ENCODE assay signal across 7 cellular contexts in genomic region chr16:30748634-30749445, GRCh38. TPM values are rescaled to one million over a fixed set of nuclear protein-coding genes. Genes with fewer than 3 reads are reported as not detected.
DNase-seq lines count a peak whose midpoint lies in the region; ATAC-seq and TF ChIP-seq lines count a peak whose summit lies in the region.

No MANE protein-coding gene starts in this region.

- TF ChIP-seq CTCF in GM10266 (IDR thresholded peaks at IDR 0.05; ENCODE audit: control insufficient read depth, insufficient read depth, low read depth, missing control alignments) (no peak), dorsolateral prefrontal cortex (IDR thresholded peaks at IDR 0.05 in 54 of 56, conservative IDR thresholded peaks at IDR 0.05 in 2 of 56; ENCODE audit: low read depth in 1 of 56, partially characterized antibody in 56 of 56) (no peak), lower lobe of right lung (IDR thresholded peaks at IDR 0.05) (no peak), tibial artery (IDR thresholded peaks at IDR 0.05) (no peak)

- H3K4me1 ChIP-seq in lower lobe of right lung (peaks cover 7% of the 10 kb centered on the region), tibial artery (peaks cover 0 to 24% (median 9%) of the 10 kb centered on the region in 4 donors)

- ATAC-seq in lower lobe of right lung, result peak; percentile 59 to 62

- H3K27ac ChIP-seq in SK-N-MC (no peak overlapping the region), dorsolateral prefrontal cortex (peak overlapping the region in 48 of 59 donors; percentile 3 to 88 (median 74)), lower lobe of right lung (peak overlapping the region; percentile 89), tibial artery (peak overlapping the region; percentile 67 to 84)

- peak overlapping the region; percentile 77 for H3K9ac ChIP-seq in SK-N-MC (ENCODE audit: insufficient read length)

- H3K9me3 ChIP-seq in SK-N-MC (ENCODE audit: low read depth, low read length), result no peaks in the 10 kb centered on the region
- H3K9me3 ChIP-seq in lower lobe of right lung, result no peaks in the 10 kb centered on the region
- no peaks in the 10 kb centered on the region for H3K9me3 ChIP-seq in tibial artery

- CTCF ChIA-PET in HEK293T (lab: Yijun Ruan, JAX), result interaction anchor here (0.6 to 1.0 kb wide), 2 partner anchors 65 to 674 kb away, joined by 3 to 4 read pairs; no protein-coding TSS in a partner anchor

- DNase-seq in GM10266 (ENCODE audit: extremely low spot score) (peak; percentile 64), HEK293T (ENCODE audit: extremely low spot score) (peak; percentile 73), SK-N-MC (ENCODE audit: low read depth, low spot score) (no peak), dorsolateral prefrontal cortex (peak in 3 of 10 donors; percentile 21 to 54 (median 26)), lower lobe of right lung (peak; percentile 68), tibial artery (no peak), GOT3 (lab: John Stamatoyannopoulos, UW) (no peak)

- POLR2A ChIA-PET in HEK293T (lab: Yijun Ruan, JAX), result interaction anchor here (0.6 to 3.0 kb wide), 30 partner anchors 8 to 941 kb away, joined by 3 to 52 read pairs (median 8); partner anchors contain the start of genes ALDOA, CFAP119, FBRS and SRCAP

- H3K36me3 ChIP-seq in SK-N-MC (ENCODE audit: insufficient read depth, low read length) (peaks cover 18% of the 10 kb centered on the region; the same call in 1 of the 2 replicates), lower lobe of right lung (peaks cover 47% of the 10 kb centered on the region), tibial artery (peaks cover 6 to 46% (median 16%) of the 10 kb centered on the region in 3 donors)

- H3K27me3 ChIP-seq in dorsolateral prefrontal cortex (no peaks in the 10 kb centered on the region), lower lobe of right lung (ENCODE audit: low read depth) (no peaks in the 10 kb centered on the region), tibial artery (no peaks in the 10 kb centered on the region)

- intact Hi-C loops in dorsolateral prefrontal cortex (cut with DNase I) (loop anchor here (2.0 to 10.0 kb wide), 2 partner anchors 14 to 84 kb away; partner anchors contain the start of genes CFAP119 (in 2 of the 2) and RNF40 (in 2 of the 2)), lower lobe of right lung (cut with DNase I) (no loop called here), tibial artery (cut with DNase I; ENCODE audit: low total_unique reads) (loop anchor here (10.0 kb wide), 1 partner anchor 56 kb away; no protein-coding TSS in a partner anchor)

- H3K4me3 ChIP-seq in SK-N-MC (peak overlapping the region; percentile 86), dorsolateral prefrontal cortex (peak overlapping the region; percentile 58 to 97 (median 80)), lower lobe of right lung (peak overlapping the region; percentile 75), tibial artery (peak overlapping the region; percentile 89 to 99)

TF ChIP-seq in HEK293T, 16 proteins besides CTCF, POLR2A, EP300 and RAD21:
- TF ChIP-seq TARDBP (IDR thresholded peaks at IDR 0.05), result no peak
- no peak for TF ChIP-seq ELF4 (IDR thresholded peaks at IDR 0.05)
- TF ChIP-seq FOXA1 (IDR thresholded peaks at IDR 0.05), result no peak
- TF ChIP-seq BHLHE40 (IDR thresholded peaks at IDR 0.05; ENCODE audit: borderline replicate concordance), result no peak
- TF ChIP-seq PKNOX1 (IDR thresholded peaks at IDR 0.05), result no peak
- TF ChIP-seq SUZ12 (IDR thresholded peaks at IDR 0.05), result no peak
- TF ChIP-seq ARNT (IDR thresholded peaks at IDR 0.05), result no peak
- no peak for TF ChIP-seq CTBP1 (IDR thresholded peaks at IDR 0.05; ENCODE audit: borderline replicate concordance)
- no peak for TF ChIP-seq SP1 (IDR thresholded peaks at IDR 0.05)
- TF ChIP-seq FOXM1 (IDR thresholded peaks at IDR 0.05; ENCODE audit: borderline replicate concordance), result no peak
- TF ChIP-seq L3MBTL2 (conservative IDR thresholded peaks at IDR 0.05), result no peak
- no peak for TF ChIP-seq HDGF (IDR thresholded peaks at IDR 0.05; ENCODE audit: borderline replicate concordance)
- no peak for TF ChIP-seq FOXK2 (IDR thresholded peaks at IDR 0.05)
- no peak for TF ChIP-seq LEF1 (IDR thresholded peaks at IDR 0.05; ENCODE audit: borderline replicate concordance)
- TF ChIP-seq ZNF384 (IDR thresholded peaks at IDR 0.05), result no peak
- no peak for TF ChIP-seq NFRKB (IDR thresholded peaks at IDR 0.05)

RNA-seq across cellular contexts. Expression of gene PHKG2, which starts 0.6 kb away (rescaled TPM):
- 10 to 100 TPM; 25.1 to 55.2 (median 38.8) TPM for total RNA-seq in dorsolateral prefrontal cortex
- 25.5 TPM for total RNA-seq in lower lobe of right lung

RNA-seq across cellular contexts. Expression of gene CFAP119, which starts 13.0 kb away (rescaled TPM):
- 10 to 100 TPM in 93 of 120 experiments, 1 to 10 TPM in 27; 3.6 to 27.3 (median 12.7) TPM for total RNA-seq in dorsolateral prefrontal cortex
- total RNA-seq in lower lobe of right lung, result 11.1 TPM

RNA-seq across cellular contexts. Expression of gene RNF40, which starts 13.3 kb away (rescaled TPM):
- 100 to 1,000 TPM in 39 of 120 experiments, 10 to 100 TPM in 81; 72.0 to 128 (median 95.4) TPM for total RNA-seq in dorsolateral prefrontal cortex
- 95.9 TPM for total RNA-seq in lower lobe of right lung

RNA-seq across cellular contexts. Expression of gene ZNF629, which starts 38.2 kb away (rescaled TPM):
- total RNA-seq in dorsolateral prefrontal cortex, result 10 to 100 TPM; 11.5 to 20.4 (median 15.6) TPM
- 11.9 TPM for total RNA-seq in lower lobe of right lung

RNA-seq across cellular contexts. Expression of gene SRCAP, which starts 49.9 kb away (rescaled TPM):
- total RNA-seq in dorsolateral prefrontal cortex (10 to 100 TPM; 46.5 to 90.4 (median 65.6) TPM), lower lobe of right lung (73.8 TPM)

Comparison
In these comparisons a context has a peak if more than half of its experiments do, and no peak if none do; other contexts are left out.
1. DNase-seq: peak in GM10266 (single experiment), HEK293T (single experiment) and lower lobe of right lung (single experiment); none in SK-N-MC (single experiment), tibial artery (0 of 2) and GOT3 (single experiment).
2. Peak in every context shown above with its lines, with median percentiles within 50 percentile points of each other: H3K4me3 ChIP-seq.